In genomic region chr5:4553968-4554367, GRCh38 we compare ENCODE assay signal across 1 cellular context.
TF ChIP-seq lines count a peak whose summit lies in the region.

No MANE protein-coding gene starts in this region.

TF ChIP-seq in WTC11, 78 proteins besides CTCF, POLR2A, EP300 and RAD21 (continued from another document):
- TF ChIP-seq ZNF532 (CRISPR knock-in tag; IDR thresholded peaks at IDR 0.05; ENCODE audit: borderline replicate concordance) (no peak), ZBTB21 (CRISPR knock-in tag; IDR thresholded peaks at IDR 0.05; ENCODE audit: borderline replicate concordance) (no peak), HMGA2 (CRISPR knock-in tag; IDR thresholded peaks at IDR 0.05) (no peak)
